Comparison of ENCODE assay signal across 8 cellular contexts in genomic region chr11:64204464-64204989, GRCh38. TPM values are rescaled to one million over a fixed set of nuclear protein-coding genes. Genes with fewer than 3 reads are reported as not detected.
A peak's percentile ranks its signal among the peaks of the same experiment; 100 is the strongest.
DNase-seq lines count a peak whose midpoint lies in the region; ATAC-seq, FAIRE-seq and TF ChIP-seq lines count a peak whose summit lies in the region.

No MANE protein-coding gene starts in this region.

- peak; percentile 94 for DNase-seq in CD1c-positive myeloid dendritic cell (ENCODE audit: extremely low spot score)
- peak in 71 of 76 experiments; percentile 44 to 94 (median 84) for DNase-seq in HUDEP-2 (lab: John Stamatoyannopoulos, UW; ENCODE audit: unreplicated experiment in 76 of 76)
- peak; percentile 78 for DNase-seq in NT2/D1 (ENCODE audit: low read depth, low spot score)
- DNase-seq in activated CD8-positive, alpha-beta memory T cell treated with anti-CD3 and anti-CD28 coated beads for 1 hour (ENCODE audit: extremely low read depth in 1 of 2, low read depth in 1 of 2) = peak; percentile 68 to 69
- DNase-seq in H1 (ENCODE audit: low read depth in 1 of 2, low spot score in 2 of 2) = peak; percentile 53 to 80
- peak; percentile 84 for DNase-seq in mesendoderm
- DNase-seq in stimulated activated CD8-positive, alpha-beta memory T cell treated with anti-CD3 and anti-CD28 coated beads, Interleukin-4, amount 100 ng/mL, for 4 hours (ENCODE audit: low read depth in 2 of 2, low spot score in 1 of 2) = peak; percentile 50 to 61

- TF ChIP-seq RAD21 in H1 (IDR thresholded peaks at IDR 0.05 in 1 of 2, conservative IDR thresholded peaks at IDR 0.05 in 1 of 2; ENCODE audit: low read depth in 2 of 2, low read length in 2 of 2) = peak; percentile 80 to 88

- H3K4me2 ChIP-seq in H1 (ENCODE audit: insufficient read depth in 1 of 2, low read depth in 2 of 2, low read length in 2 of 2) (no peak overlapping the region), mesendoderm (ENCODE audit: low read length) (no peak overlapping the region)

- no peak overlapping the region for H3K9ac ChIP-seq in NT2/D1 (ENCODE audit: insufficient read length, low read depth)
- H3K9ac ChIP-seq in H1 (replicated peaks in 1 of 4; ENCODE audit: extremely low read depth in 1 of 4, low read depth in 3 of 4, low read length in 3 of 4) = no peak overlapping the region; a peak in 1 of 7 replicates
- H3K9ac ChIP-seq in mesendoderm (ENCODE audit: low read length) = no peak overlapping the region

- H4K8ac ChIP-seq in H1 (ENCODE audit: extremely low read depth, insufficient read depth, low read length) (no peak overlapping the region), mesendoderm (ENCODE audit: low read depth, low read length) (no peak overlapping the region)

- no peak overlapping the region for H3K4me3 ChIP-seq in NT2/D1 (ENCODE audit: insufficient read length, low read depth)
- H3K4me3 ChIP-seq in H1 (ENCODE audit: extremely low read depth in 1 of 4, insufficient read depth in 2 of 4, low read depth in 3 of 4, low read length in 4 of 4) = no peak overlapping the region
- H3K4me3 ChIP-seq in mesendoderm (ENCODE audit: low read length) = no peak overlapping the region

- H3K18ac ChIP-seq in H1 (ENCODE audit: extremely low read depth, low read length) = no peak overlapping the region
- no peak overlapping the region for H3K18ac ChIP-seq in mesendoderm (ENCODE audit: low read length)

- POLR2A ChIA-PET in H1 (lab: Charles Lee; ENCODE audit: partially characterized antibody) = interaction anchor here (0.7 to 18.4 kb wide), 8 partner anchors 16 to 99 kb away, joined by 3 to 253 read pairs (median 23); partner anchors contain the start of genes MACROD1, NUDT22, PPP1R14B and STIP1

- H3K14ac ChIP-seq in H1 (ENCODE audit: insufficient read length) = no peak overlapping the region

- H4K91ac ChIP-seq in H1 (replicated peaks; ENCODE audit: insufficient read length, low read length) = no peak overlapping the region

- H4K5ac ChIP-seq in H1 (ENCODE audit: insufficient read length, low read depth, low read length) = no peak overlapping the region
- H4K5ac ChIP-seq in mesendoderm (ENCODE audit: low read length) = no peak overlapping the region

- H3K23me2 ChIP-seq in H1 (ENCODE audit: low read depth, low read length) = no peaks in the 10 kb centered on the region; the same call in 1 of the 2 replicates

- CTCF ChIA-PET in H1 (lab: Charles Lee; ENCODE audit: partially characterized antibody) = interaction anchor here (0.7 to 7.4 kb wide), 31 partner anchors 9 to 209 kb away, joined by 3 to 68 read pairs (median 6); partner anchors contain the start of genes DNAJC4, ESRRA, NUDT22 and PLCB3

- peak; percentile 79 to 90 (median 81) for TF ChIP-seq CTCF in H1 (IDR thresholded peaks at IDR 0.05; ENCODE audit: control extremely low read depth in 1 of 3, insufficient read depth in 1 of 3, low read depth in 1 of 3, low read length in 3 of 3)

- H3K27me3 ChIP-seq in NT2/D1 (ENCODE audit: insufficient read depth, insufficient read length) = no peaks in the 10 kb centered on the region
- H3K27me3 ChIP-seq in H1 (replicated peaks in 1 of 4; ENCODE audit: control insufficient read depth in 3 of 4, extremely low read depth in 1 of 4, insufficient read depth in 3 of 4, low read length in 3 of 4) = no peaks in the 10 kb centered on the region; a peak in 1 of 7 replicates
- H3K27me3 ChIP-seq in mesendoderm (ENCODE audit: insufficient read depth, low read length, poor library complexity) = no peaks in the 10 kb centered on the region

- H2AK5ac ChIP-seq in H1 (ENCODE audit: low read depth, low read length) (no peak overlapping the region), mesendoderm (ENCODE audit: low read length) (no peak overlapping the region)

- WGBS in H1 (ENCODE audit: extremely low coverage in 1 of 2, insufficient coverage in 1 of 2, insufficient read length in 1 of 2, insufficient replicate concordance in 2 of 2, low coverage in 1 of 2, low lambda C conversion rate in 2 of 2, missing lambda C conversion rate in 1 of 2), 2 experiments = 73% methylated on average over 7 of the region's 7 CpGs; no CpG with 5 or more reads in 1 of the 2 experiments
- no CpG with 5 or more reads among the region's 7 CpGs for WGBS in mesendoderm (ENCODE audit: extremely low coverage, insufficient coverage, low lambda C conversion rate)

- H3K27ac ChIP-seq in H1 (ENCODE audit: low read depth, low read length) (no peak overlapping the region), mesendoderm (ENCODE audit: low read depth, low read length) (no peak overlapping the region)

- no peak overlapping the region for H2BK12ac ChIP-seq in H1 (ENCODE audit: low read depth, low read length)

- no peak overlapping the region for H2BK20ac ChIP-seq in H1 (ENCODE audit: low read length)

- no peak overlapping the region for H2AFZ ChIP-seq in H1 (ENCODE audit: low read length)

- H3K4ac ChIP-seq in H1 (replicated peaks; ENCODE audit: insufficient read length, low read depth, low read length) = no peak overlapping the region
- no peak overlapping the region for H3K4ac ChIP-seq in mesendoderm (ENCODE audit: low read depth, low read length)

- H2BK120ac ChIP-seq in H1 (replicated peaks; ENCODE audit: low read depth, low read length) (no peak overlapping the region), mesendoderm (ENCODE audit: low read depth, low read length) (no peak overlapping the region)

- H3K56ac ChIP-seq in H1 (replicated peaks; ENCODE audit: insufficient read length, low read depth, low read length) = no peak overlapping the region
- H3K56ac ChIP-seq in mesendoderm (ENCODE audit: low read length) = no peak overlapping the region

- H2BK15ac ChIP-seq in H1 (ENCODE audit: low read length) = no peak overlapping the region; the same call in 1 of the 2 replicates
- H2BK15ac ChIP-seq in mesendoderm (replicated peaks; ENCODE audit: low read depth) = no peak overlapping the region

- H3K79me1 ChIP-seq in H1 (ENCODE audit: low read depth, low read length) (no peaks in the 10 kb centered on the region), mesendoderm (ENCODE audit: low read length) (peaks cover 3% of the 10 kb centered on the region)

- peaks cover 5 to 21% of the 10 kb centered on the region in 2 experiments for H4K20me1 ChIP-seq in H1 (replicated peaks in 1 of 2; ENCODE audit: control insufficient read depth in 1 of 2, insufficient read depth in 2 of 2, low read length in 2 of 2)

- ATAC-seq in HG03135 (IDR thresholded peaks at IDR 0.05; ENCODE audit: unreplicated experiment) = no peak

- TF ChIP-seq EP300 in H1 (IDR thresholded peaks at IDR 0.05; ENCODE audit: borderline replicate concordance in 1 of 2, low read depth in 2 of 2, low read length in 2 of 2) = no peak

- H2BK5ac ChIP-seq in H1 (ENCODE audit: low read depth, low read length) (no peak overlapping the region), mesendoderm (ENCODE audit: low read length) (no peak overlapping the region)

- no peaks in the 10 kb centered on the region for H3K79me2 ChIP-seq in H1 (ENCODE audit: control insufficient read depth in 1 of 2, insufficient read depth in 2 of 2, low read length in 2 of 2)
- no peaks in the 10 kb centered on the region for H3K79me2 ChIP-seq in mesendoderm (ENCODE audit: control insufficient read depth, insufficient read depth, low read length)

- H3K9me3 ChIP-seq in NT2/D1 (ENCODE audit: insufficient read depth, low read length) (no peaks in the 10 kb centered on the region), H1 (ENCODE audit: insufficient read depth in 2 of 2, low read depth in 1 of 2, low read length in 1 of 2) (no peaks in the 10 kb centered on the region)

- H3K23ac ChIP-seq in H1 (ENCODE audit: insufficient read length) = no peak overlapping the region
- no peak overlapping the region for H3K23ac ChIP-seq in mesendoderm (ENCODE audit: low read length)

- no peak for TF ChIP-seq POLR2A in H1 (IDR thresholded peaks at IDR 0.05; ENCODE audit: control extremely low read depth in 1 of 2, low read depth in 2 of 2, low read length in 2 of 2)

- peak; percentile 48 for FAIRE-seq in H1 (lab: Jason Lieb, UNC)

- H3K36me3 ChIP-seq in NT2/D1 (ENCODE audit: insufficient read depth, insufficient read length, low read length) = peaks cover 90% of the 10 kb centered on the region
- H3K36me3 ChIP-seq in H1 (ENCODE audit: control insufficient read depth in 2 of 4, insufficient read depth in 4 of 4, low read length in 3 of 4) = peaks cover 41 to 62% (median 54%) of the 10 kb centered on the region in 4 experiments
- H3K36me3 ChIP-seq in mesendoderm (ENCODE audit: control insufficient read depth, insufficient read depth, low read length) = peaks cover 30% of the 10 kb centered on the region

- H3K4me1 ChIP-seq in NT2/D1 (ENCODE audit: insufficient read depth, insufficient read length) (peaks cover 23% of the 10 kb centered on the region), H1 (replicated peaks in 1 of 4; ENCODE audit: control insufficient read depth in 3 of 4, insufficient read depth in 4 of 4, low read length in 3 of 4) (peaks cover 0 to 5% (median 0%) of the 10 kb centered on the region in 4 experiments; a peak in 3 of 7 replicates), mesendoderm (ENCODE audit: control insufficient read depth, low read depth, low read length) (no peaks in the 10 kb centered on the region)

RNA-seq across cellular contexts. Expression of gene FERMT3, which starts 2.0 kb away (rescaled TPM):
- 1.4 and 2.7 TPM in 2 replicates for total RNA-seq in H1 (2021; fragmentation: NEBNext Ultra II Directional; extraction: Animal tissue kit (Norgen Biotek cat#: 25700))
- polyA plus RNA-seq in H1 (2011; rRNA removed) = 3.7 and 5.9 TPM in 2 replicates
- polyA plus RNA-seq in H1 (2011; cell fraction: cytosol; rRNA removed) = 4.0 TPM
- 20.1 TPM for polyA plus RNA-seq in H1 (2011; cell fraction: nucleus; rRNA removed)
- polyA plus RNA-seq in H1 (2012, experiment 1 of 2) = 2.2 to 6.1 TPM (median 3.2 TPM) in 4 replicates
- polyA plus RNA-seq in H1 (2012, experiment 2 of 2) = 3.0 TPM
- 1.1 TPM for polyA plus RNA-seq in H1 (2013, experiment 1 of 2)
- 1.0 TPM for polyA plus RNA-seq in H1 (2013, experiment 2 of 2)
- polyA minus RNA-seq in H1 (2011; rRNA and poly(A)+ RNA removed) = 0.32 and 2.0 TPM in 2 replicates
- polyA minus RNA-seq in H1 (2011; cell fraction: cytosol; rRNA and poly(A)+ RNA removed) = 0.88 TPM
- 5.9 TPM for polyA minus RNA-seq in H1 (2011; cell fraction: nucleus; rRNA and poly(A)+ RNA removed)
- polyA plus RNA-seq in mesendoderm (2013, experiment 1 of 2) = 1.3 TPM
- polyA plus RNA-seq in mesendoderm (2013, experiment 2 of 2) = 0.76 TPM

RNA-seq across cellular contexts. Expression of gene STIP1, which starts 18.6 kb away (rescaled TPM):
- total RNA-seq in H1 (2021; fragmentation: NEBNext Ultra II Directional; extraction: Animal tissue kit (Norgen Biotek cat#: 25700)) = 316 and 329 TPM in 2 replicates
- polyA plus RNA-seq in H1 (2011; rRNA removed) = 140 and 151 TPM in 2 replicates
- polyA plus RNA-seq in H1 (2011; cell fraction: cytosol; rRNA removed) = 252 TPM
- 221 TPM for polyA plus RNA-seq in H1 (2011; cell fraction: nucleus; rRNA removed)
- polyA plus RNA-seq in H1 (2012, experiment 1 of 2) = 305 to 468 TPM (median 341 TPM) in 4 replicates
- 185 TPM for polyA plus RNA-seq in H1 (2012, experiment 2 of 2)
- 190 TPM for polyA plus RNA-seq in H1 (2013, experiment 1 of 2)
- polyA plus RNA-seq in H1 (2013, experiment 2 of 2) = 182 TPM
- polyA minus RNA-seq in H1 (2011; rRNA and poly(A)+ RNA removed) = 373 and 434 TPM in 2 replicates
- polyA minus RNA-seq in H1 (2011; cell fraction: cytosol; rRNA and poly(A)+ RNA removed) = 164 TPM
- 201 TPM for polyA minus RNA-seq in H1 (2011; cell fraction: nucleus; rRNA and poly(A)+ RNA removed)
- 212 TPM for polyA plus RNA-seq in mesendoderm (2013, experiment 1 of 2)
- 213 TPM for polyA plus RNA-seq in mesendoderm (2013, experiment 2 of 2)

RNA-seq across cellular contexts. Expression of gene TRPT1, which starts 21.5 kb away (rescaled TPM):
- total RNA-seq in H1 (2021; fragmentation: NEBNext Ultra II Directional; extraction: Animal tissue kit (Norgen Biotek cat#: 25700)) = 34.5 and 39.7 TPM in 2 replicates
- 74.6 and 102 TPM in 2 replicates for polyA plus RNA-seq in H1 (2011; rRNA removed)
- polyA plus RNA-seq in H1 (2011; cell fraction: cytosol; rRNA removed) = 65.6 TPM
- polyA plus RNA-seq in H1 (2011; cell fraction: nucleus; rRNA removed) = 135 TPM
- polyA plus RNA-seq in H1 (2012, experiment 1 of 2) = 36.0 to 51.1 TPM (median 49.9 TPM) in 4 replicates
- 67.7 TPM for polyA plus RNA-seq in H1 (2012, experiment 2 of 2)
- 66.7 TPM for polyA plus RNA-seq in H1 (2013, experiment 1 of 2)
- 64.4 TPM for polyA plus RNA-seq in H1 (2013, experiment 2 of 2)
- 21.2 and 24.8 TPM in 2 replicates for polyA minus RNA-seq in H1 (2011; rRNA and poly(A)+ RNA removed)
- polyA minus RNA-seq in H1 (2011; cell fraction: cytosol; rRNA and poly(A)+ RNA removed) = 19.4 TPM
- polyA minus RNA-seq in H1 (2011; cell fraction: nucleus; rRNA and poly(A)+ RNA removed) = 29.0 TPM
- polyA plus RNA-seq in mesendoderm (2013, experiment 1 of 2) = 29.9 TPM
- polyA plus RNA-seq in mesendoderm (2013, experiment 2 of 2) = 30.6 TPM

RNA-seq across cellular contexts. Expression of gene NUDT22, which starts 21.5 kb away (rescaled TPM):
- total RNA-seq in H1 (2021; fragmentation: NEBNext Ultra II Directional; extraction: Animal tissue kit (Norgen Biotek cat#: 25700)) = 43.4 and 51.5 TPM in 2 replicates
- polyA plus RNA-seq in H1 (2011; rRNA removed) = 69.0 and 97.1 TPM in 2 replicates
- 58.7 TPM for polyA plus RNA-seq in H1 (2011; cell fraction: cytosol; rRNA removed)
- polyA plus RNA-seq in H1 (2011; cell fraction: nucleus; rRNA removed) = 91.2 TPM
- polyA plus RNA-seq in H1 (2012, experiment 1 of 2) = 28.1 to 49.3 TPM (median 43.2 TPM) in 4 replicates
- polyA plus RNA-seq in H1 (2012, experiment 2 of 2) = 35.6 TPM
- polyA plus RNA-seq in H1 (2013, experiment 1 of 2) = 83.6 TPM
- 79.8 TPM for polyA plus RNA-seq in H1 (2013, experiment 2 of 2)
- 14.0 and 18.0 TPM in 2 replicates for polyA minus RNA-seq in H1 (2011; rRNA and poly(A)+ RNA removed)
- 31.9 TPM for polyA minus RNA-seq in H1 (2011; cell fraction: cytosol; rRNA and poly(A)+ RNA removed)
- 26.1 TPM for polyA minus RNA-seq in H1 (2011; cell fraction: nucleus; rRNA and poly(A)+ RNA removed)
- 59.0 TPM for polyA plus RNA-seq in mesendoderm (2013, experiment 1 of 2)
- 59.6 TPM for polyA plus RNA-seq in mesendoderm (2013, experiment 2 of 2)

RNA-seq across cellular contexts. Expression of gene DNAJC4, which starts 25.8 kb away (rescaled TPM):
- 14.6 and 17.8 TPM in 2 replicates for total RNA-seq in H1 (2021; fragmentation: NEBNext Ultra II Directional; extraction: Animal tissue kit (Norgen Biotek cat#: 25700))
- 31.0 and 34.0 TPM in 2 replicates for polyA plus RNA-seq in H1 (2011; rRNA removed)
- 25.0 TPM for polyA plus RNA-seq in H1 (2011; cell fraction: cytosol; rRNA removed)
- 66.8 TPM for polyA plus RNA-seq in H1 (2011; cell fraction: nucleus; rRNA removed)
- 25.2 to 30.5 TPM (median 27.3 TPM) in 4 replicates for polyA plus RNA-seq in H1 (2012, experiment 1 of 2)
- 22.9 TPM for polyA plus RNA-seq in H1 (2012, experiment 2 of 2)
- 25.9 TPM for polyA plus RNA-seq in H1 (2013, experiment 1 of 2)
- 23.8 TPM for polyA plus RNA-seq in H1 (2013, experiment 2 of 2)
- 8.7 and 13.7 TPM in 2 replicates for polyA minus RNA-seq in H1 (2011; rRNA and poly(A)+ RNA removed)
- polyA minus RNA-seq in H1 (2011; cell fraction: cytosol; rRNA and poly(A)+ RNA removed) = 10.3 TPM
- 7.9 TPM for polyA minus RNA-seq in H1 (2011; cell fraction: nucleus; rRNA and poly(A)+ RNA removed)
- polyA plus RNA-seq in mesendoderm (2013, experiment 1 of 2) = 10.4 TPM
- 11.5 TPM for polyA plus RNA-seq in mesendoderm (2013, experiment 2 of 2)
